In genomic region chr2:74816540-74817331, GRCh38 we compare ENCODE assay signal across 12 cellular contexts. TPM values are rescaled to one million over a fixed set of nuclear protein-coding genes. Genes with fewer than 3 reads are reported as not detected.
DNase-seq lines count a peak whose midpoint lies in the region; ATAC-seq and TF ChIP-seq lines count a peak whose summit lies in the region.
"Had no signal": no experiment of that assay in that cellular context is flagged by ENCODE, and none has a peak within 500 bp of the region (broad histone marks: within the 10 kb centered on the region; RNA-seq: fewer than 3 reads in every experiment).

No MANE protein-coding gene starts in this region.

- peak; percentile 66 for ATAC-seq in GM21423 (IDR thresholded peaks at IDR 0.05; ENCODE audit: unreplicated experiment)
- ATAC-seq in GM21360 (IDR thresholded peaks at IDR 0.05; ENCODE audit: unreplicated experiment): no peak
- ATAC-seq: foreskin keratinocyte had no signal

- H3K27ac Mint-ChIP-seq in brain: peak overlapping the region; percentile 32 to 92 (median 59)
- H3K27ac Mint-ChIP-seq: natural killer cell had no signal

- peaks cover 11% of the 10 kb centered on the region for H3K27me3 Mint-ChIP-seq in brain

- no peaks in the 10 kb centered on the region for H3K9me3 Mint-ChIP-seq in brain
- H3K9me3 Mint-ChIP-seq: natural killer cell had no signal

- H3K4me1 Mint-ChIP-seq in brain: peaks cover 27% of the 10 kb centered on the region
- H3K4me1 Mint-ChIP-seq: natural killer cell had no signal

- no peak for TF ChIP-seq CTCF in brain (conservative IDR thresholded peaks at IDR 0.05)

- DNase-seq in NCI-H510A (lab: John Stamatoyannopoulos, UW): peak; percentile 46
- peak; percentile 19 for DNase-seq in retina
- no peak for DNase-seq in stimulated activated CD4-positive, alpha-beta T cell treated with anti-CD3 and anti-CD28 coated beads, Interleukin-2, amount 100 ng/mL, for 48 hours
- no peak for DNase-seq in NCI-H128 (lab: John Stamatoyannopoulos, UW; ENCODE audit: unreplicated experiment)
- DNase-seq in stimulated activated CD4-positive, alpha-beta T cell treated with anti-CD3 and anti-CD28 coated beads, Interleukin-12 subunit alpha, Interleukin-12 subunit beta, amount 100 ng/mL, for 4 hours: no peak
- DNase-seq: activated CD4-positive, alpha-beta T cell treated with anti-CD3 and anti-CD28 coated beads for 4 hours; foreskin keratinocyte; natural killer cell; NCI-H1694 had no signal

- H3K4me3 Mint-ChIP-seq in brain: peak overlapping the region in 3 of 5 experiments; percentile 4 to 24 (median 20)
- H3K4me3 Mint-ChIP-seq: natural killer cell had no signal

- no peaks in the 10 kb centered on the region for H3K36me3 Mint-ChIP-seq in brain
- H3K36me3 Mint-ChIP-seq: natural killer cell had no signal

RNA-seq across cellular contexts. Expression of gene HK2, which starts 17.2 kb away (rescaled TPM):
- 2.5 TPM for polyA plus RNA-seq in brain (ENCODE audit: insufficient read depth, low read depth, low replicate concordance)

Comparison
In these comparisons a context has a peak if more than half of its experiments do, and no peak if none do; other contexts are left out.
1. DNase-seq: peak in NCI-H510A (single experiment) and retina (single experiment); none in stimulated activated CD4-positive, alpha-beta T cell treated with anti-CD3 and anti-CD28 coated beads, Interleukin-2, amount 100 ng/mL, for 48 hours (0 of 2), NCI-H128 (single experiment) and stimulated activated CD4-positive, alpha-beta T cell treated with anti-CD3 and anti-CD28 coated beads, Interleukin-12 subunit alpha, Interleukin-12 subunit beta, amount 100 ng/mL, for 4 hours (single experiment).